1 cellular context compared by ENCODE assay signal in the genomic region with DNA sequence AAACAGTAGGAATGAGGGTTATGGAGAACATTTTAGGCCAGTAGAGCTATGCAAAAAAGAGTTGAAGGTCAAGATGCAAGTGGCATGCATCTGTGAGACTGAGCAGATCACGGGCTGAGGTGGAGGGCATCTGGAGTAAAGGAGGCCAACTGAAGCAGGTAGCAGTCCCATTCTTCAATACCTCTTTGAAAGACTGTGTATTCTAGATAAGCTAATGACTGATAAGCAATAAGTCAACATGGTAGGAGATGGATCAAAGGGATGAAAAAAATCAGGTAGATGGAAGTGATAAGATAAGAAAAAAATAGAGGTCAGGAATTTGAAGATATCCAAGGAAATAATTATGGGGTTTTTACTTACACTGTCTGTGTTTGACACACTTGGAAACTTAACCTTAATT.
TF ChIP-seq lines count a peak whose summit lies in the region.

No MANE protein-coding gene starts in this region.

TF ChIP-seq in HepG2, 621 proteins besides CTCF, POLR2A, EP300 and RAD21 (continued from another document):
- TF ChIP-seq, protein P1, sequence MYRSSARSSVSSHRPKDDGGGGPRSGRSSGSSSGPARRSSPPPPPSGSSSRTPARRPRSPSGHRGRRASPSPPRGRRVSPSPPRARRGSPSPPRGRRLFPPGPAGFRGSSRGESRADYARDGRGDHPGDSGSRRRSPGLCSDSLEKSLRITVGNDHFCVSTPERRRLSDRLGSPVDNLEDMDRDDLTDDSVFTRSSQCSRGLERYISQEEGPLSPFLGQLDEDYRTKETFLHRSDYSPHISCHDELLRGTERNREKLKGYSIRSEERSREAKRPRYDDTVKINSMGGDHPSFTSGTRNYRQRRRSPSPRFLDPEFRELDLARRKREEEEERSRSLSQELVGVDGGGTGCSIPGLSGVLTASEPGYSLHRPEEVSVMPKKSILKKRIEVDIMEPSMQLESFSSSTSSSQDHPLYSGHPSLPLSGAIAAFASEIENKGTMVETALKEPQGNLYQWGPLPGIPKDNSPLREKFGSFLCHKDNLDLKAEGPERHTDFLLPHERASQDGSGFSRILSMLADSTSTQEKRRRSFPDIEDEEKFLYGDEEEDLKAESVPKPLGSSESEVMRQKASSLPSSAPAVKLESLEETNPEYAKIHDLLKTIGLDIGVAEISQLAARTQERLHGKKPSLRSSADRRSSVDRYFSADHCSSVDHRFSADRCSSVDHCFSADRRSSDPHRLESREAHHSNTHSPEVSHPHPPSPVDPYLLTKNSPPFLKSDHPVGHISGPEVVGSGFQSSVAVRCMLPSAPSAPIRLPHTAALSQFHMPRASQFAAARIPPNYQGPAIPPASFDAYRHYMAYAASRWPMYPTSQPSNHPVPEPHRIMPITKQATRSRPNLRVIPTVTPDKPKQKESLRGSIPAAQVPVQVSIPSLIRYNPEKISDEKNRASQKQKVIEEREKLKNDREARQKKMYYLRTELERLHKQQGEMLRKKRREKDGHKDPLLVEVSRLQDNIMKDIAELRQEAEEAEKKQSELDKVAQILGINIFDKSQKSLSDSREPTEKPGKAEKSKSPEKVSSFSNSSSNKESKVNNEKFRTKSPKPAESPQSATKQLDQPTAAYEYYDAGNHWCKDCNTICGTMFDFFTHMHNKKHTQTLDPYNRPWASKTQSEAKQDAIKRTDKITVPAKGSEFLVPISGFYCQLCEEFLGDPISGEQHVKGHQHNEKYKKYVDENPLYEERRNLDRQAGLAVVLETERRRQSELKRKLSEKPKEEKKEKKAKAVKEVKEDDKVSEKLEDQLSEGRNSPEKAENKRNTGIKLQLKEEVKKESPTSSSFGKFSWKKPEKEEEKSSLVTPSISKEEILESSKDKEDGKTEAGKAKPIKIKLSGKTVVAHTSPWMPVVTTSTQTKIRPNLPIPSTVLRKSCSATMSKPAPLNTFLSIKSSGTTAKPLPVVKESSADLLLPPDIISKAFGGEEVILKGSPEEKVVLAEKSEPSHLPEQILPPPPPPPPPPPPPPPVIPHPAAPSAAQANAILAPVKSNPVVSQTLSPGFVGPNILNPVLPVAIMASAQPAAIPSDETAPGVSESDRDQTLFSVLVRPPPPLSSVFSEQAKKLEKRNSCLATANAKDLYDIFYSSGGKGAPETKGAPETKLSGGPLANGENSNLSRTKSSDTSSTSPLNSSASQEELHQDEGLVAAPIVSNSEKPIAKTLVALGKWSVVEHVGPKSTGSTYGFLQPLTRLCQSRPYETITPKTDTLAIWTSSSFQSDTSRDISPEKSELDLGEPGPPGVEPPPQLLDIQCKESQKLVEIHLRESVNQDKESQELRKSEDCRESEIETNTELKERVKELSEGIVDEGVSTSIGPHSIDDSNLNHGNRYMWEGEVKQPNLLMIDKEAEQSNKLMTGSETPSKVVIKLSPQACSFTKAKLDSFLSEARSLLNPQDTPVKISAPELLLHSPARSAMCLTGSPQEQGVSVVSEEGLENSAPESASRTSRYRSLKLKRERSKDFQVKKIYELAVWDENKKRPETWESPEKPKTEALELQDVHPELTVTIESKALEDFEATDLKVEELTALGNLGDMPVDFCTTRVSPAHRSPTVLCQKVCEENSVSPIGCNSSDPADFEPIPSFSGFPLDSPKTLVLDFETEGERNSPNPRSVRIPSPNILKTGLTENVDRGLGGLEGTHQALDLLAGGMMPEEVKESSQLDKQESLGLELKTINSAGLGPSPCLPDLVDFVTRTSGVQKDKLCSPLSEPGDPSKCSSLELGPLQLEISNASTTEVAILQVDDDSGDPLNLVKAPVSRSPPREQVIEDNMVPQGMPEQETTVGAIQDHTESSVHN (CRISPR knock-in tag; IDR thresholded peaks at IDR 0.05): no peak
- TF ChIP-seq RCOR2 (CRISPR knock-in tag; IDR thresholded peaks at IDR 0.05): 0 out of 2 replicates have a peak, but pooled peaks have one; percentile 36
- TF ChIP-seq, protein P2, sequence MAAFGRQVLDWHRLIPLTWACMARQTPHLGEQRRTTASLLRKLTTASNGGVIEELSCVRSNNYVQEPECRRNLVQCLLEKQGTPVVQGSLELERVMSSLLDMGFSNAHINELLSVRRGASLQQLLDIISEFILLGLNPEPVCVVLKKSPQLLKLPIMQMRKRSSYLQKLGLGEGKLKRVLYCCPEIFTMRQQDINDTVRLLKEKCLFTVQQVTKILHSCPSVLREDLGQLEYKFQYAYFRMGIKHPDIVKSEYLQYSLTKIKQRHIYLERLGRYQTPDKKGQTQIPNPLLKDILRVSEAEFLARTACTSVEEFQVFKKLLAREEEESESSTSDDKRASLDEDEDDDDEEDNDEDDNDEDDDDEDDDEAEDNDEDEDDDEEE (CRISPR knock-in tag; IDR thresholded peaks at IDR 0.05): no peak
- peak; percentile 20; the same call in 1 of the 2 replicates for TF ChIP-seq RXRB (CRISPR knock-in tag; IDR thresholded peaks at IDR 0.05; ENCODE audit: borderline replicate concordance)
- TF ChIP-seq ZNF12 (CRISPR knock-in tag; IDR thresholded peaks at IDR 0.05): no peak
- TF ChIP-seq FOXA3 (CRISPR knock-in tag; IDR thresholded peaks at IDR 0.05): peak; percentile 90
- peak; percentile 92 for TF ChIP-seq HMG20A (CRISPR knock-in tag; IDR thresholded peaks at IDR 0.05; ENCODE audit: borderline replicate concordance)
- TF ChIP-seq THYN1 (CRISPR knock-in tag; IDR thresholded peaks at IDR 0.05; ENCODE audit: borderline replicate concordance, low read depth): no peak
- TF ChIP-seq NCOA2 (CRISPR knock-in tag; IDR thresholded peaks at IDR 0.05): peak; percentile 80
- TF ChIP-seq TEAD3 (CRISPR knock-in tag; optimal IDR thresholded peaks at IDR 0.05; ENCODE audit: borderline replicate concordance): peak; percentile 14
- TF ChIP-seq, protein P3, sequence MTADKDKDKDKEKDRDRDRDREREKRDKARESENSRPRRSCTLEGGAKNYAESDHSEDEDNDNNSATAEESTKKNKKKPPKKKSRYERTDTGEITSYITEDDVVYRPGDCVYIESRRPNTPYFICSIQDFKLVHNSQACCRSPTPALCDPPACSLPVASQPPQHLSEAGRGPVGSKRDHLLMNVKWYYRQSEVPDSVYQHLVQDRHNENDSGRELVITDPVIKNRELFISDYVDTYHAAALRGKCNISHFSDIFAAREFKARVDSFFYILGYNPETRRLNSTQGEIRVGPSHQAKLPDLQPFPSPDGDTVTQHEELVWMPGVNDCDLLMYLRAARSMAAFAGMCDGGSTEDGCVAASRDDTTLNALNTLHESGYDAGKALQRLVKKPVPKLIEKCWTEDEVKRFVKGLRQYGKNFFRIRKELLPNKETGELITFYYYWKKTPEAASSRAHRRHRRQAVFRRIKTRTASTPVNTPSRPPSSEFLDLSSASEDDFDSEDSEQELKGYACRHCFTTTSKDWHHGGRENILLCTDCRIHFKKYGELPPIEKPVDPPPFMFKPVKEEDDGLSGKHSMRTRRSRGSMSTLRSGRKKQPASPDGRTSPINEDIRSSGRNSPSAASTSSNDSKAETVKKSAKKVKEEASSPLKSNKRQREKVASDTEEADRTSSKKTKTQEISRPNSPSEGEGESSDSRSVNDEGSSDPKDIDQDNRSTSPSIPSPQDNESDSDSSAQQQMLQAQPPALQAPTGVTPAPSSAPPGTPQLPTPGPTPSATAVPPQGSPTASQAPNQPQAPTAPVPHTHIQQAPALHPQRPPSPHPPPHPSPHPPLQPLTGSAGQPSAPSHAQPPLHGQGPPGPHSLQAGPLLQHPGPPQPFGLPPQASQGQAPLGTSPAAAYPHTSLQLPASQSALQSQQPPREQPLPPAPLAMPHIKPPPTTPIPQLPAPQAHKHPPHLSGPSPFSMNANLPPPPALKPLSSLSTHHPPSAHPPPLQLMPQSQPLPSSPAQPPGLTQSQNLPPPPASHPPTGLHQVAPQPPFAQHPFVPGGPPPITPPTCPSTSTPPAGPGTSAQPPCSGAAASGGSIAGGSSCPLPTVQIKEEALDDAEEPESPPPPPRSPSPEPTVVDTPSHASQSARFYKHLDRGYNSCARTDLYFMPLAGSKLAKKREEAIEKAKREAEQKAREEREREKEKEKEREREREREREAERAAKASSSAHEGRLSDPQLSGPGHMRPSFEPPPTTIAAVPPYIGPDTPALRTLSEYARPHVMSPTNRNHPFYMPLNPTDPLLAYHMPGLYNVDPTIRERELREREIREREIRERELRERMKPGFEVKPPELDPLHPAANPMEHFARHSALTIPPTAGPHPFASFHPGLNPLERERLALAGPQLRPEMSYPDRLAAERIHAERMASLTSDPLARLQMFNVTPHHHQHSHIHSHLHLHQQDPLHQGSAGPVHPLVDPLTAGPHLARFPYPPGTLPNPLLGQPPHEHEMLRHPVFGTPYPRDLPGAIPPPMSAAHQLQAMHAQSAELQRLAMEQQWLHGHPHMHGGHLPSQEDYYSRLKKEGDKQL (CRISPR knock-in tag; IDR thresholded peaks at IDR 0.05; ENCODE audit: low read depth): peak; percentile 92
- peak; percentile 96 for TF ChIP-seq ISL2 (CRISPR knock-in tag; IDR thresholded peaks at IDR 0.05)
- TF ChIP-seq, protein P4, sequence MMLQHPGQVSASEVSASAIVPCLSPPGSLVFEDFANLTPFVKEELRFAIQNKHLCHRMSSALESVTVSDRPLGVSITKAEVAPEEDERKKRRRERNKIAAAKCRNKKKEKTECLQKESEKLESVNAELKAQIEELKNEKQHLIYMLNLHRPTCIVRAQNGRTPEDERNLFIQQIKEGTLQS (CRISPR knock-in tag; IDR thresholded peaks at IDR 0.05): no peak
- peak; percentile 100 for TF ChIP-seq GATA4 (IDR thresholded peaks at IDR 0.05; ENCODE audit: borderline replicate concordance, low read depth)
- no peak for TF ChIP-seq FOXP1 (IDR thresholded peaks at IDR 0.05)
- peak; percentile 45; the same call in 1 of the 2 replicates for TF ChIP-seq FOXP1 (CRISPR knock-in tag; IDR thresholded peaks at IDR 0.05)
- peak; percentile 50 for TF ChIP-seq SAP130 (CRISPR knock-in tag; IDR thresholded peaks at IDR 0.05; ENCODE audit: low read depth)
- peak; percentile 91 for TF ChIP-seq HMG20B (CRISPR knock-in tag; conservative IDR thresholded peaks at IDR 0.05)
- TF ChIP-seq, protein P5, sequence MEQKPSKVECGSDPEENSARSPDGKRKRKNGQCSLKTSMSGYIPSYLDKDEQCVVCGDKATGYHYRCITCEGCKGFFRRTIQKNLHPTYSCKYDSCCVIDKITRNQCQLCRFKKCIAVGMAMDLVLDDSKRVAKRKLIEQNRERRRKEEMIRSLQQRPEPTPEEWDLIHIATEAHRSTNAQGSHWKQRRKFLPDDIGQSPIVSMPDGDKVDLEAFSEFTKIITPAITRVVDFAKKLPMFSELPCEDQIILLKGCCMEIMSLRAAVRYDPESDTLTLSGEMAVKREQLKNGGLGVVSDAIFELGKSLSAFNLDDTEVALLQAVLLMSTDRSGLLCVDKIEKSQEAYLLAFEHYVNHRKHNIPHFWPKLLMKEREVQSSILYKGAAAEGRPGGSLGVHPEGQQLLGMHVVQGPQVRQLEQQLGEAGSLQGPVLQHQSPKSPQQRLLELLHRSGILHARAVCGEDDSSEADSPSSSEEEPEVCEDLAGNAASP (CRISPR knock-in tag; IDR thresholded peaks at IDR 0.05; ENCODE audit: borderline replicate concordance): peak; percentile 29; the same call in 1 of the 2 replicates
- peak; percentile 98 for TF ChIP-seq ZEB1 (IDR thresholded peaks at IDR 0.05; ENCODE audit: insufficient replicate concordance, low read depth)
- TF ChIP-seq CREM (IDR thresholded peaks at IDR 0.05): peak; percentile 54; the same call in 1 of the 2 replicates
- no peak for TF ChIP-seq CREM (CRISPR knock-in tag; IDR thresholded peaks at IDR 0.05)
- TF ChIP-seq, protein P6, sequence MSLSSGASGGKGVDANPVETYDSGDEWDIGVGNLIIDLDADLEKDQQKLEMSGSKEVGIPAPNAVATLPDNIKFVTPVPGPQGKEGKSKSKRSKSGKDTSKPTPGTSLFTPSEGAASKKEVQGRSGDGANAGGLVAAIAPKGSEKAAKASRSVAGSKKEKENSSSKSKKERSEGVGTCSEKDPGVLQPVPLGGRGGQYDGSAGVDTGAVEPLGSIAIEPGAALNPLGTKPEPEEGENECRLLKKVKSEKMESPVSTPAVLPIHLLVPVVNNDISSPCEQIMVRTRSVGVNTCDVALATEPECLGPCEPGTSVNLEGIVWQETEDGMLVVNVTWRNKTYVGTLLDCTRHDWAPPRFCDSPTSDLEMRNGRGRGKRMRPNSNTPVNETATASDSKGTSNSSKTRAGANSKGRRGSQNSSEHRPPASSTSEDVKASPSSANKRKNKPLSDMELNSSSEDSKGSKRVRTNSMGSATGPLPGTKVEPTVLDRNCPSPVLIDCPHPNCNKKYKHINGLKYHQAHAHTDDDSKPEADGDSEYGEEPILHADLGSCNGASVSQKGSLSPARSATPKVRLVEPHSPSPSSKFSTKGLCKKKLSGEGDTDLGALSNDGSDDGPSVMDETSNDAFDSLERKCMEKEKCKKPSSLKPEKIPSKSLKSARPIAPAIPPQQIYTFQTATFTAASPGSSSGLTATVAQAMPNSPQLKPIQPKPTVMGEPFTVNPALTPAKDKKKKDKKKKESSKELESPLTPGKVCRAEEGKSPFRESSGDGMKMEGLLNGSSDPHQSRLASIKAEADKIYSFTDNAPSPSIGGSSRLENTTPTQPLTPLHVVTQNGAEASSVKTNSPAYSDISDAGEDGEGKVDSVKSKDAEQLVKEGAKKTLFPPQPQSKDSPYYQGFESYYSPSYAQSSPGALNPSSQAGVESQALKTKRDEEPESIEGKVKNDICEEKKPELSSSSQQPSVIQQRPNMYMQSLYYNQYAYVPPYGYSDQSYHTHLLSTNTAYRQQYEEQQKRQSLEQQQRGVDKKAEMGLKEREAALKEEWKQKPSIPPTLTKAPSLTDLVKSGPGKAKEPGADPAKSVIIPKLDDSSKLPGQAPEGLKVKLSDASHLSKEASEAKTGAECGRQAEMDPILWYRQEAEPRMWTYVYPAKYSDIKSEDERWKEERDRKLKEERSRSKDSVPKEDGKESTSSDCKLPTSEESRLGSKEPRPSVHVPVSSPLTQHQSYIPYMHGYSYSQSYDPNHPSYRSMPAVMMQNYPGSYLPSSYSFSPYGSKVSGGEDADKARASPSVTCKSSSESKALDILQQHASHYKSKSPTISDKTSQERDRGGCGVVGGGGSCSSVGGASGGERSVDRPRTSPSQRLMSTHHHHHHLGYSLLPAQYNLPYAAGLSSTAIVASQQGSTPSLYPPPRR (CRISPR knock-in tag; IDR thresholded peaks at IDR 0.05; ENCODE audit: borderline replicate concordance): peak; percentile 81; the same call in 1 of the 2 replicates
